ENCODE assay signal across 1 cellular context in genomic region chr16:88841521-88842307, GRCh38.
TF ChIP-seq lines count a peak whose summit lies in the region.

No MANE protein-coding gene starts in this region.

TF ChIP-seq in H1, 55 proteins besides CTCF, POLR2A, EP300 and RAD21:
- TF ChIP-seq CREB1 (IDR thresholded peaks at IDR 0.05) = no peak
- TF ChIP-seq SP2 (IDR thresholded peaks at IDR 0.05; ENCODE audit: low read length) = no peak
- no peak for TF ChIP-seq SRF (IDR thresholded peaks at IDR 0.05; ENCODE audit: low read depth, low read length)
- no peak for TF ChIP-seq NANOG (IDR thresholded peaks at IDR 0.05; ENCODE audit: insufficient read depth, low read depth, low read length, poor library complexity, severe bottlenecking)
- no peak for TF ChIP-seq HDAC6 (IDR thresholded peaks at IDR 0.05; ENCODE audit: low read depth, low read length)
- no peak for TF ChIP-seq HDAC2 (IDR thresholded peaks at IDR 0.05; ENCODE audit: borderline replicate concordance in 1 of 2, low read depth in 2 of 2, low read length in 2 of 2)
- no peak for TF ChIP-seq BACH1 (IDR thresholded peaks at IDR 0.05; ENCODE audit: low read length)
- no peak for TF ChIP-seq BCL11A (IDR thresholded peaks at IDR 0.05; ENCODE audit: low read depth in 2 of 2, low read length in 2 of 2)
- no peak for TF ChIP-seq RNF2 (IDR thresholded peaks at IDR 0.05; ENCODE audit: borderline replicate concordance, low read depth, low read length, missing control alignments, poor library complexity, severe bottlenecking)
